ENCODE assay signal across 15 cellular contexts in the genomic region with DNA sequence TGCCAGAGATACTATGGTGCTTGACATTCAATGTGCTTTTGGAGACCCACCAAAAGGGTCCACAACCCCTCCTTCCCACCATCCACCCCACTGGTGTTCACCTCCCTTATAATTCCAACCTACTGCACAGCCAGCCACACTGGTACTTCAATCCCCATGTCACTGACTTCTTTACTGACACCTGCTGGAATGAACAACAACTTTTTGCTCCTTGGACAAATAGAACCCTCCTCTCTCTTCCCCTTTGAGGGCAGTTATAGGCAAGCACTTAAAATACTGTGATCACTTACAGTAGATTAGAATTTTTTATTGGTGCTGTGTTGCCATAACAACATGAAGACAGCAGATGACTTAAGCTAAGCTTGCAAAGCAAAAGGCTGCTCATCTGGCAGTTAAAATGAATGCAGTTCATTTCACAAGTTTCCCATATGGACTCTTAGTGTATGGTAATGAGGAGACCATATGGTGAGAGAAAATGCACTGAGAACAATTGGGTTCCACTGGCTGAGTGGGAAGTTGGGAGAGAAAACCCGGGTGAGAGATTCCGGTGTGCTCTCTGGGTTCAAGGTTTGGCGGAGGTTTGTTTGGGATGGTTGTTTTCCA.
DNase-seq lines count a peak whose midpoint lies in the region; ATAC-seq and TF ChIP-seq lines count a peak whose summit lies in the region.
"Had no signal": no experiment of that assay in that cellular context is flagged by ENCODE, and none has a peak within 500 bp of the region (broad histone marks: within the 10 kb centered on the region; RNA-seq: fewer than 3 reads in every experiment).

No MANE protein-coding gene starts in this region.

- H3K4me3 ChIP-seq in HEK293 (ENCODE audit: low read depth, low read length) (no peak overlapping the region), OCI-LY1 (ENCODE audit: low read depth, low read length, poor library complexity, severe bottlenecking) (no peak overlapping the region), foreskin fibroblast (ENCODE audit: low read depth in 1 of 2, low read length in 2 of 2) (no peak overlapping the region)
- H3K4me3 ChIP-seq: BLaER1, heart right ventricle, ovary had no signal

- H4K20me1 ChIP-seq in OCI-LY1 (ENCODE audit: insufficient read depth, low read length) = no peaks in the 10 kb centered on the region

- H3K4me1 ChIP-seq in HEK293 (ENCODE audit: control insufficient read depth, insufficient read depth, low read length) = no peaks in the 10 kb centered on the region; the same call in 1 of the 2 replicates
- peaks cover 23% of the 10 kb centered on the region for H3K4me1 ChIP-seq in OCI-LY1 (ENCODE audit: insufficient read depth, low read length, severe bottlenecking)

- H3K9me3 ChIP-seq in HEK293 (ENCODE audit: control insufficient read depth, insufficient read depth, low read depth, low read length) (no peaks in the 10 kb centered on the region), OCI-LY1 (ENCODE audit: low read length) (no peaks in the 10 kb centered on the region)
- H3K9me3 ChIP-seq: BLaER1, heart right ventricle, ovary had no signal

- no peaks in the 10 kb centered on the region for H3K79me2 ChIP-seq in OCI-LY1 (ENCODE audit: insufficient read depth, low read length)

- no peaks in the 10 kb centered on the region for H3F3A ChIP-seq in OCI-LY1 (ENCODE audit: insufficient read depth, low read length)

- no peak overlapping the region for H3K4me2 ChIP-seq in OCI-LY1 (ENCODE audit: low read length)
- H3K4me2 ChIP-seq: BLaER1 had no signal

- no peak overlapping the region for H2AFZ ChIP-seq in OCI-LY1 (ENCODE audit: low read length)

- H3K27me3 ChIP-seq in OCI-LY1 (ENCODE audit: insufficient read depth, low read length) = no peaks in the 10 kb centered on the region
- H3K27me3 ChIP-seq: BLaER1, heart right ventricle, ovary had no signal

- no peak overlapping the region for H3K9ac ChIP-seq in OCI-LY1 (ENCODE audit: low read length)
- H3K9ac ChIP-seq: BLaER1 had no signal

- ATAC-seq in GM18907 (IDR thresholded peaks at IDR 0.05; ENCODE audit: unreplicated experiment) (no peak), HG02938 (IDR thresholded peaks at IDR 0.05; ENCODE audit: unreplicated experiment) (no peak)
- ATAC-seq: heart right ventricle had no signal

- POLR2A ChIA-PET in HEK293 (lab: Yijun Ruan, JAX) = no interaction called here

- H3K9me2 ChIP-seq in OCI-LY1 (ENCODE audit: low read depth, low read length) = no peaks in the 10 kb centered on the region

- DNase-seq in AG08395 (ENCODE audit: low spot score) (peak; percentile 3), foreskin fibroblast (peak in 1 of 2 donors; percentile 56), cerebellar cortex (ENCODE audit: low spot score) (no peak)
- DNase-seq in stimulated activated CD4-positive, alpha-beta T cell treated with anti-CD3 and anti-CD28 coated beads, Interleukin-15, amount 100 ng/mL, for 24 hours = no peak
- DNase-seq: activated T-cell treated with anti-CD3 and anti-CD28 coated beads, Interleukin-2, amount 50 U/mL, for 24 hours; effector CD4-positive, alpha-beta T cell; GF-D8; heart right ventricle; NCI-H2081; ovary had no signal

- CTCF ChIA-PET in HEK293 (lab: Yijun Ruan, JAX) = interaction anchor here (0.6 to 1.3 kb wide), 3 partner anchors 10 to 408 kb away, joined by 3 read pairs; no protein-coding TSS in a partner anchor

- H3K27ac ChIP-seq in HEK293 (ENCODE audit: extremely low read depth, low read depth, low read length) = no peak overlapping the region
- H3K27ac ChIP-seq in OCI-LY1 (ENCODE audit: low read depth, low read length, poor library complexity, severe bottlenecking) = peak overlapping the region; percentile 6
- H3K27ac ChIP-seq: BLaER1, ovary had no signal

- no peaks in the 10 kb centered on the region for H3K36me3 ChIP-seq in HEK293 (ENCODE audit: control insufficient read depth in 2 of 2, insufficient read depth in 1 of 2, low read length in 2 of 2)
- peaks cover 77% of the 10 kb centered on the region for H3K36me3 ChIP-seq in OCI-LY1 (ENCODE audit: insufficient read depth, low read length)
- H3K36me3 ChIP-seq: ovary had no signal

- TF ChIP-seq CTCF in HEK293 (tag by site-specific recombination; IDR thresholded peaks at IDR 0.05) (no peak), OCI-LY1 (IDR thresholded peaks at IDR 0.05; ENCODE audit: low read length) (peak; percentile 38; the same call in 1 of the 2 replicates), foreskin fibroblast (IDR thresholded peaks at IDR 0.05; ENCODE audit: low read depth, low read length) (peak; percentile 12)

TF ChIP-seq in HEK293, 187 proteins besides CTCF, POLR2A, EP300 and RAD21:
- TF ChIP-seq, protein P1, sequence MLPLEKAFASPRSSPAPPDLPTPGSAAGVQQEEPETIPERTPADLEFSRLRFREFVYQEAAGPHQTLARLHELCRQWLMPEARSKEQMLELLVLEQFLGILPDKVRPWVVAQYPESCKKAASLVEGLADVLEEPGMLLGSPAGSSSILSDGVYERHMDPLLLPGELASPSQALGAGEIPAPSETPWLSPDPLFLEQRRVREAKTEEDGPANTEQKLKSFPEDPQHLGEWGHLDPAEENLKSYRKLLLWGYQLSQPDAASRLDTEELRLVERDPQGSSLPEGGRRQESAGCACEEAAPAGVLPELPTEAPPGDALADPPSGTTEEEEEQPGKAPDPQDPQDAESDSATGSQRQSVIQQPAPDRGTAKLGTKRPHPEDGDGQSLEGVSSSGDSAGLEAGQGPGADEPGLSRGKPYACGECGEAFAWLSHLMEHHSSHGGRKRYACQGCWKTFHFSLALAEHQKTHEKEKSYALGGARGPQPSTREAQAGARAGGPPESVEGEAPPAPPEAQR (tag by site-specific recombination; IDR thresholded peaks at IDR 0.05) = no peak
- no peak for TF ChIP-seq ZNF10 (tag by site-specific recombination; IDR thresholded peaks at IDR 0.05)
- peak; percentile 45; the same call in 1 of the 2 replicates for TF ChIP-seq FEZF1 (tag by site-specific recombination; IDR thresholded peaks at IDR 0.05)
- TF ChIP-seq ZNF654 (tag by site-specific recombination; IDR thresholded peaks at IDR 0.05; ENCODE audit: low read depth) = peak; percentile 26; the same call in 1 of the 2 replicates
- no peak for TF ChIP-seq EGR2 (tag by site-specific recombination; IDR thresholded peaks at IDR 0.05; ENCODE audit: low read depth)
- no peak for TF ChIP-seq ZNF292 (tag by site-specific recombination; IDR thresholded peaks at IDR 0.05; ENCODE audit: borderline replicate concordance, low read depth)
